11 cellular contexts compared by ENCODE assay signal in the genomic region with DNA sequence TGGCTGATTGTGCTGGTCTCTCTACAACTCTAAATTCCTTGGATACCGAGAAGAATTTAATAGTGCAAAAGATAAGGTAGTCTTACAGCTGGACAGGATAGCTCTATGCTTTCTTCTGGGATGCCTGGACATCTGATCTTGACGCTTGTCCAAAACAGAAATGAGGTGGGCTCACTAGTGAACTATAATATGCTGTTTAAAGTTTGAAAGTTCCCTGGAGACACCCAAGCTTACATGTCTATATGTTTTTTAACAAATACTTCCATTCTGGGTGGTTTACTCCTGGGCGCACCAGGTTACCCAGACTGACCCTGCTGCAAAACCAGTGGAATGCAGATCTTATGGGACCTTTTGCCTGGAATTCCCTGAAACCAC.
"Had no signal": no experiment of that assay in that cellular context is flagged by ENCODE, and none has a peak within 500 bp of the region (broad histone marks: within the 10 kb centered on the region; RNA-seq: fewer than 3 reads in every experiment).

No MANE protein-coding gene starts in this region.

- H3K9me3 Mint-ChIP-seq: activated CD4-positive, alpha-beta T cell treated with anti-CD3 and anti-CD28 coated beads, Interleukin-2, amount 10 ng/mL, durations not matched to agents 24 days and 14 days; effector memory CD8-positive, alpha-beta T cell had no signal

- H3K4me1 Mint-ChIP-seq: activated CD4-positive, alpha-beta T cell treated with anti-CD3 and anti-CD28 coated beads, Interleukin-2, amount 10 ng/mL, durations not matched to agents 24 days and 14 days had no signal

- H2AFZ ChIP-seq: parathyroid adenoma had no signal

- H3K27me3 Mint-ChIP-seq: activated CD4-positive, alpha-beta T cell treated with anti-CD3 and anti-CD28 coated beads, Interleukin-2, amount 10 ng/mL, durations not matched to agents 24 days and 14 days; effector memory CD8-positive, alpha-beta T cell had no signal

- DNase-seq: activated naive CD4-positive, alpha-beta T cell treated with anti-CD3 and anti-CD28 coated beads, Interleukin-2, amount 50 U/mL, for 16 hours; caudate nucleus; effector memory CD8-positive, alpha-beta T cell; T1000; uterus had no signal

- H3K9ac ChIP-seq: parathyroid adenoma had no signal

- H3K4me3 ChIP-seq: colonic mucosa, uterus had no signal

- H3K4me3 Mint-ChIP-seq: activated CD4-positive, alpha-beta T cell treated with anti-CD3 and anti-CD28 coated beads, Interleukin-2, amount 10 ng/mL, durations not matched to agents 24 days and 14 days; effector memory CD8-positive, alpha-beta T cell had no signal

- H3K27ac ChIP-seq: colonic mucosa, parathyroid adenoma, stomach, uterus, WERI-Rb-1 had no signal

- H3K9me3 ChIP-seq: adrenal gland, colonic mucosa, stomach, uterus had no signal

- H3K27ac Mint-ChIP-seq: activated CD4-positive, alpha-beta T cell treated with anti-CD3 and anti-CD28 coated beads, Interleukin-2, amount 10 ng/mL, durations not matched to agents 24 days and 14 days; effector memory CD8-positive, alpha-beta T cell had no signal

- H3K27me3 ChIP-seq: adrenal gland, colonic mucosa, stomach, uterus had no signal

- ATAC-seq: effector memory CD8-positive, alpha-beta T cell had no signal

- H3K4me1 ChIP-seq: adrenal gland, colonic mucosa, parathyroid adenoma, stomach, uterus had no signal

- H3K79me2 ChIP-seq: parathyroid adenoma had no signal

- H3K36me3 ChIP-seq: adrenal gland, colonic mucosa, stomach, uterus, WERI-Rb-1 had no signal
